In genomic region chr16:28324887-28325279, GRCh38 we compare ENCODE assay signal across 38 cellular contexts. TPM values are rescaled to one million over a fixed set of nuclear protein-coding genes. Genes with fewer than 3 reads are reported as not detected.
"Had no signal": no experiment of that assay in that cellular context is flagged by ENCODE, and none has a peak within 500 bp of the region (broad histone marks: within the 10 kb centered on the region; RNA-seq: fewer than 3 reads in every experiment).

No MANE protein-coding gene starts in this region.

- H3K9me3 Mint-ChIP-seq: activated CD4-positive, alpha-beta memory T cell treated with anti-CD3 and anti-CD28 coated beads, Interleukin-2, amount 10 ng/mL, durations not matched to agents 7 days and 5 days; activated CD4-positive, alpha-beta T cell treated with anti-CD3 and anti-CD28 coated beads, Interleukin-2, amount 10 ng/mL, durations not matched to agents 7 days and 5 days; activated T-helper 2 cell treated with anti-CD3 and anti-CD28 coated beads, Interferon-gamma antibody, Interleukin-2, Interleukin-4, amounts not matched to agents 10 μg/mL and 5 μg/mL and 100 μg/mL, durations not matched to agents 14 hours and 24 hours and 36 hours; immature natural killer cell; mesothelial cell of epicardium; naive thymus-derived CD4-positive, alpha-beta T cell; stimulated activated naive B cell treated with anti-CD40 and anti-IgM and Interleukin-4, amounts not matched to agents 10 μg/mL and 1 μg/mL and 100 μg/mL, for 72 hours; T-helper 1 cell treated with Interleukin-12 subunit alpha and Interleukin-12 subunit beta and Interleukin-4 antibody, amounts not matched to agents 30 μg/mL and 1 μg/mL, for 36 hours had no signal

- H3K27me3 ChIP-seq: hepatocyte, stomach had no signal

- ATAC-seq: activated CD4-positive, CD25-positive, alpha-beta regulatory T cell treated with anti-CD3 and anti-CD28 coated beads, Interleukin-2, amount 50 U/mL, for 24 hours; activated CD8-positive, alpha-beta memory T cell treated with anti-CD3 and anti-CD28 coated beads, Interleukin-2, amount 10 ng/mL, durations not matched to agents 7 days and 5 days; gastroesophageal sphincter; naive thymus-derived CD4-positive, alpha-beta T cell; sciatic nerve; stimulated activated naive B cell treated with anti-CD40 and anti-IgM and Interleukin-4, amounts not matched to agents 10 μg/mL and 1 μg/mL and 100 μg/mL, for 72 hours had no signal

- DNase-seq: activated CD4-positive, alpha-beta memory T cell treated with anti-CD3 and anti-CD28 coated beads, Interleukin-2, amount 10 ng/mL, durations not matched to agents 7 days and 5 days; activated CD4-positive, alpha-beta T cell treated with anti-CD3 and anti-CD28 coated beads, Interleukin-2, amount 10 ng/mL, durations not matched to agents 7 days and 5 days; activated CD8-positive, alpha-beta memory T cell treated with anti-CD3 and anti-CD28 coated beads, Interleukin-2, amount 10 ng/mL, durations not matched to agents 7 days and 5 days; activated naive CD4-positive, alpha-beta T cell treated with Interleukin-2 at 50 U/mL for 16 hours; activated T-cell treated with anti-CD3 and anti-CD28 coated beads, Interleukin-2, amount 50 U/mL, for 48 hours; anterior cingulate cortex; effector CD8-positive, alpha-beta T cell; erythroblast; immature natural killer cell; left colon; mammary epithelial cell; retina; stimulated activated CD4-positive, alpha-beta T cell treated with anti-CD3 and anti-CD28 coated beads, Interleukin-1b, Interleukin-23, amount 100 ng/mL, for 48 hours; stimulated activated CD4-positive, alpha-beta T cell treated with anti-CD3 and anti-CD28 coated beads, Interleukin-4, amount 100 ng/mL, for 4 hours; stimulated activated CD8-positive, alpha-beta memory T cell treated with anti-CD3 and anti-CD28 coated beads, Interleukin-4, amount 100 ng/mL, for 48 hours; stimulated activated naive B cell treated with anti-CD40 and anti-IgM and Interleukin-4, amounts not matched to agents 10 μg/mL and 1 μg/mL and 100 μg/mL, for 72 hours; SW 1271; T-helper 9 cell; WERI-Rb-1 had no signal

- H2AFZ ChIP-seq: hepatocyte had no signal

- H3K4me1 Mint-ChIP-seq: mesothelial cell of epicardium had no signal

- H3K36me3 Mint-ChIP-seq: activated CD8-positive, alpha-beta memory T cell treated with anti-CD3 and anti-CD28 coated beads, Interleukin-2, amount 10 ng/mL, durations not matched to agents 7 days and 5 days; immature natural killer cell; mesothelial cell of epicardium; stimulated activated naive B cell treated with anti-CD40 and anti-IgM and Interleukin-4, amounts not matched to agents 10 μg/mL and 1 μg/mL and 100 μg/mL, for 72 hours had no signal

- H3K27me3 Mint-ChIP-seq: activated CD4-positive, alpha-beta memory T cell treated with anti-CD3 and anti-CD28 coated beads, Interleukin-2, amount 10 ng/mL, durations not matched to agents 7 days and 5 days; activated CD4-positive, alpha-beta T cell treated with anti-CD3 and anti-CD28 coated beads, Interleukin-2, amount 10 ng/mL, durations not matched to agents 7 days and 5 days; activated CD8-positive, alpha-beta memory T cell treated with anti-CD3 and anti-CD28 coated beads, Interleukin-2, amount 10 ng/mL, durations not matched to agents 7 days and 5 days; activated naive CD8-positive, alpha-beta T cell; naive thymus-derived CD4-positive, alpha-beta T cell; stimulated activated naive B cell treated with anti-CD40 and anti-IgM and Interleukin-4, amounts not matched to agents 10 μg/mL and 1 μg/mL and 100 μg/mL, for 72 hours had no signal

- H3K27ac Mint-ChIP-seq: activated CD4-positive, alpha-beta memory T cell treated with anti-CD3 and anti-CD28 coated beads, Interleukin-2, amount 10 ng/mL, durations not matched to agents 7 days and 5 days; activated CD8-positive, alpha-beta memory T cell treated with anti-CD3 and anti-CD28 coated beads, Interleukin-2, amount 10 ng/mL, durations not matched to agents 7 days and 5 days; activated T-helper 2 cell treated with anti-CD3 and anti-CD28 coated beads, Interferon-gamma antibody, Interleukin-2, Interleukin-4, amounts not matched to agents 10 μg/mL and 5 μg/mL and 100 μg/mL, durations not matched to agents 14 hours and 24 hours and 36 hours; mesothelial cell of epicardium; stimulated activated naive B cell treated with anti-CD40 and anti-IgM and Interleukin-4, amounts not matched to agents 10 μg/mL and 1 μg/mL and 100 μg/mL, for 72 hours; T-helper 1 cell treated with Interleukin-12 subunit alpha and Interleukin-12 subunit beta and Interleukin-4 antibody, amounts not matched to agents 30 μg/mL and 1 μg/mL, for 36 hours had no signal

- H3K4me3 Mint-ChIP-seq: activated CD4-positive, alpha-beta memory T cell treated with anti-CD3 and anti-CD28 coated beads, Interleukin-2, amount 10 ng/mL, durations not matched to agents 7 days and 5 days; activated CD4-positive, alpha-beta T cell treated with anti-CD3 and anti-CD28 coated beads, Interleukin-2, amount 10 ng/mL, durations not matched to agents 7 days and 5 days; activated CD8-positive, alpha-beta memory T cell treated with anti-CD3 and anti-CD28 coated beads, Interleukin-2, amount 10 ng/mL, durations not matched to agents 7 days and 5 days; activated naive CD8-positive, alpha-beta T cell; immature natural killer cell; mesothelial cell of epicardium; naive thymus-derived CD4-positive, alpha-beta T cell; stimulated activated naive B cell treated with anti-CD40 and anti-IgM and Interleukin-4, amounts not matched to agents 10 μg/mL and 1 μg/mL and 100 μg/mL, for 72 hours; T-helper 1 cell treated with Interleukin-12 subunit alpha and Interleukin-12 subunit beta and Interleukin-4 antibody, amounts not matched to agents 30 μg/mL and 1 μg/mL, for 36 hours had no signal

- H3K36me3 ChIP-seq: gastroesophageal sphincter, prostate gland, stomach, tibial artery, WERI-Rb-1 had no signal

- FAIRE-seq: bronchial epithelial cell, colon, kidney, small intestine had no signal

- H3K4me2 ChIP-seq: hepatocyte had no signal

- H3K9me3 ChIP-seq: gastroesophageal sphincter, prostate gland, stomach, tibial artery had no signal

- H3K4me3 ChIP-seq: gastroesophageal sphincter, hepatocyte, prostate gland, stomach, tibial artery had no signal

- H3K27ac ChIP-seq: gastroesophageal sphincter, stomach, tibial artery, WERI-Rb-1 had no signal

- H3K4me1 ChIP-seq: gastroesophageal sphincter, prostate gland, stomach, tibial artery had no signal

- H3K79me2 ChIP-seq: hepatocyte had no signal

RNA-seq across cellular contexts. Expression of gene SBK1, which starts 32.6 kb away (rescaled TPM):
- total RNA-seq: osteoblast had no signal

RNA-seq across cellular contexts. Expression of gene NPIPB6, which starts 38.4 kb away (rescaled TPM):
- total RNA-seq: dermis microvascular lymphatic vessel endothelial cell had no signal
- polyA plus RNA-seq: liver; naive thymus-derived CD4-positive, alpha-beta T cell had no signal
